In the genomic region with DNA sequence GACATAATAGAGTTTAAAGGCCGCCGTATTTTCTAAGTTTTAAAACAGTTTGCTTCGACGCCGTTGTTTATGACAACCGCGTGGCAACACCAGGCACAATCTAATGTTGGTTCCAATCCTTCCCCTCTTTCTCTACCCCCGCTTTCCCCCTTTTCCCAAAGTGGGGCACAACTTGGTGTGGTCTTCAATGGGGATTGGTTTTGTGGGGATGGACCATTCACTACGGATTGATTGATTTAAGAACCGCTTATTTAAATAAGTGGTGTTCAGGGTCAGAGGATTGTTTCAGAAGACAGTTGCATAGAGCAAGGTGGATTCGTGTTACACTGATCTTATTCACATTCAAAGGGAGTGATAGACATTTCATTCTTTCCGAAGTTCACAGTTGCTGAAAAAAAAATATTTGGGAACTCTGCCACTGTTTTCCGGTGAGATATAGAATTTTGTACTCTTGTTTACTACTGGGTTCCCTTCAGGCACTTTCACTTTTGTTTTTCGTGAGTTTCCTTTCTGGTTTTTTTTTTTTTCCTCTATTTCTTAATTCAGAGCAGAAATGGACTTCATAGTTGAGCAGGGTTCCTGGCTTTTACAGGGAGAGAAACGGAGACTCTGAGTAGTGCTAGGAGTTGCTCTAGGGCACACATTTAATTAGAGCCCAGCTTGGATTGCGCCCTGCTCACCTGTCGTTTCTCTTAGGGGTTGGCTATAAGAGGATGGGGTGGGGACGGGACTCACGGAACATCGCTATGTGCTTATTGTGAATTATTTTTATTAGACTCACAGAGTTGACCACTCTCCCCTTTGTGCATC, we compare ENCODE assay signal across 1 cellular context.
TF ChIP-seq lines count a peak whose summit lies in the region.

No MANE protein-coding gene starts in this region.

TF ChIP-seq in K562, 482 proteins besides CTCF, POLR2A, EP300 and RAD21 (continued from another document):
- TF ChIP-seq, protein P1, sequence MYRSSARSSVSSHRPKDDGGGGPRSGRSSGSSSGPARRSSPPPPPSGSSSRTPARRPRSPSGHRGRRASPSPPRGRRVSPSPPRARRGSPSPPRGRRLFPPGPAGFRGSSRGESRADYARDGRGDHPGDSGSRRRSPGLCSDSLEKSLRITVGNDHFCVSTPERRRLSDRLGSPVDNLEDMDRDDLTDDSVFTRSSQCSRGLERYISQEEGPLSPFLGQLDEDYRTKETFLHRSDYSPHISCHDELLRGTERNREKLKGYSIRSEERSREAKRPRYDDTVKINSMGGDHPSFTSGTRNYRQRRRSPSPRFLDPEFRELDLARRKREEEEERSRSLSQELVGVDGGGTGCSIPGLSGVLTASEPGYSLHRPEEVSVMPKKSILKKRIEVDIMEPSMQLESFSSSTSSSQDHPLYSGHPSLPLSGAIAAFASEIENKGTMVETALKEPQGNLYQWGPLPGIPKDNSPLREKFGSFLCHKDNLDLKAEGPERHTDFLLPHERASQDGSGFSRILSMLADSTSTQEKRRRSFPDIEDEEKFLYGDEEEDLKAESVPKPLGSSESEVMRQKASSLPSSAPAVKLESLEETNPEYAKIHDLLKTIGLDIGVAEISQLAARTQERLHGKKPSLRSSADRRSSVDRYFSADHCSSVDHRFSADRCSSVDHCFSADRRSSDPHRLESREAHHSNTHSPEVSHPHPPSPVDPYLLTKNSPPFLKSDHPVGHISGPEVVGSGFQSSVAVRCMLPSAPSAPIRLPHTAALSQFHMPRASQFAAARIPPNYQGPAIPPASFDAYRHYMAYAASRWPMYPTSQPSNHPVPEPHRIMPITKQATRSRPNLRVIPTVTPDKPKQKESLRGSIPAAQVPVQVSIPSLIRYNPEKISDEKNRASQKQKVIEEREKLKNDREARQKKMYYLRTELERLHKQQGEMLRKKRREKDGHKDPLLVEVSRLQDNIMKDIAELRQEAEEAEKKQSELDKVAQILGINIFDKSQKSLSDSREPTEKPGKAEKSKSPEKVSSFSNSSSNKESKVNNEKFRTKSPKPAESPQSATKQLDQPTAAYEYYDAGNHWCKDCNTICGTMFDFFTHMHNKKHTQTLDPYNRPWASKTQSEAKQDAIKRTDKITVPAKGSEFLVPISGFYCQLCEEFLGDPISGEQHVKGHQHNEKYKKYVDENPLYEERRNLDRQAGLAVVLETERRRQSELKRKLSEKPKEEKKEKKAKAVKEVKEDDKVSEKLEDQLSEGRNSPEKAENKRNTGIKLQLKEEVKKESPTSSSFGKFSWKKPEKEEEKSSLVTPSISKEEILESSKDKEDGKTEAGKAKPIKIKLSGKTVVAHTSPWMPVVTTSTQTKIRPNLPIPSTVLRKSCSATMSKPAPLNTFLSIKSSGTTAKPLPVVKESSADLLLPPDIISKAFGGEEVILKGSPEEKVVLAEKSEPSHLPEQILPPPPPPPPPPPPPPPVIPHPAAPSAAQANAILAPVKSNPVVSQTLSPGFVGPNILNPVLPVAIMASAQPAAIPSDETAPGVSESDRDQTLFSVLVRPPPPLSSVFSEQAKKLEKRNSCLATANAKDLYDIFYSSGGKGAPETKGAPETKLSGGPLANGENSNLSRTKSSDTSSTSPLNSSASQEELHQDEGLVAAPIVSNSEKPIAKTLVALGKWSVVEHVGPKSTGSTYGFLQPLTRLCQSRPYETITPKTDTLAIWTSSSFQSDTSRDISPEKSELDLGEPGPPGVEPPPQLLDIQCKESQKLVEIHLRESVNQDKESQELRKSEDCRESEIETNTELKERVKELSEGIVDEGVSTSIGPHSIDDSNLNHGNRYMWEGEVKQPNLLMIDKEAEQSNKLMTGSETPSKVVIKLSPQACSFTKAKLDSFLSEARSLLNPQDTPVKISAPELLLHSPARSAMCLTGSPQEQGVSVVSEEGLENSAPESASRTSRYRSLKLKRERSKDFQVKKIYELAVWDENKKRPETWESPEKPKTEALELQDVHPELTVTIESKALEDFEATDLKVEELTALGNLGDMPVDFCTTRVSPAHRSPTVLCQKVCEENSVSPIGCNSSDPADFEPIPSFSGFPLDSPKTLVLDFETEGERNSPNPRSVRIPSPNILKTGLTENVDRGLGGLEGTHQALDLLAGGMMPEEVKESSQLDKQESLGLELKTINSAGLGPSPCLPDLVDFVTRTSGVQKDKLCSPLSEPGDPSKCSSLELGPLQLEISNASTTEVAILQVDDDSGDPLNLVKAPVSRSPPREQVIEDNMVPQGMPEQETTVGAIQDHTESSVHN (IDR thresholded peaks at IDR 0.05; ENCODE audit: borderline replicate concordance in 1 of 2, low read depth in 1 of 2) = no peak
- TF ChIP-seq DMBX1 (CRISPR knock-in tag; IDR thresholded peaks at IDR 0.05; ENCODE audit: borderline replicate concordance) (0 out of 2 replicates have a peak, but pooled peaks have one; percentile 16), JUNB (CRISPR knock-in tag; conservative IDR thresholded peaks at IDR 0.05) (no peak), L3MBTL2 (IDR thresholded peaks at IDR 0.05) (peak; percentile 10; the same call in 1 of the 2 replicates), FIP1L1 (IDR thresholded peaks at IDR 0.05; ENCODE audit: low read depth, low read length, poor library complexity, severe bottlenecking) (no peak), RBM25 (IDR thresholded peaks at IDR 0.05; ENCODE audit: low read depth, low read length, severe bottlenecking) (no peak), RFX1 (IDR thresholded peaks at IDR 0.05) (no peak), GTF2E2 (tag; IDR thresholded peaks at IDR 0.05) (peak; percentile 59; the same call in 1 of the 2 replicates), KAT7 (CRISPR knock-in tag; IDR thresholded peaks at IDR 0.05; ENCODE audit: borderline replicate concordance) (peak; percentile 43; the same call in 1 of the 2 replicates), ZNF57 (CRISPR knock-in tag; IDR thresholded peaks at IDR 0.05) (no peak), GTF2F1 (IDR thresholded peaks at IDR 0.05; ENCODE audit: low read depth, low read length) (0 out of 2 replicates have a peak, but pooled peaks have one; percentile 8), ZNF175 (CRISPR knock-in tag; IDR thresholded peaks at IDR 0.05; ENCODE audit: low read depth) (0 out of 2 replicates have a peak, but pooled peaks have one; percentile 14), ZKSCAN3 (CRISPR knock-in tag; IDR thresholded peaks at IDR 0.05) (no peak), PYGO2 (tag; IDR thresholded peaks at IDR 0.05) (0 out of 2 replicates have a peak, but pooled peaks have one; percentile 3), NFRKB (IDR thresholded peaks at IDR 0.05; ENCODE audit: low read depth) (peak; percentile 4; the same call in 1 of the 2 replicates), SAP30 (IDR thresholded peaks at IDR 0.05; ENCODE audit: borderline replicate concordance, insufficient read depth, low read depth, low read length, poor library complexity, severe bottlenecking) (peak; percentile 13), FOXP1 (CRISPR knock-in tag; IDR thresholded peaks at IDR 0.05) (0 out of 2 replicates have a peak, but pooled peaks have one; percentile 2), PHF20 (IDR thresholded peaks at IDR 0.05; ENCODE audit: partially characterized antibody) (peak; percentile 24), FOXJ2 (tag; IDR thresholded peaks at IDR 0.05) (peak; percentile 60), TAF7 (tag; IDR thresholded peaks at IDR 0.05) (peak; percentile 42), ZNF584 (CRISPR knock-in tag; IDR thresholded peaks at IDR 0.05; ENCODE audit: low read depth) (0 out of 2 replicates have a peak, but pooled peaks have one; percentile 3)
- TF ChIP-seq, protein P2, sequence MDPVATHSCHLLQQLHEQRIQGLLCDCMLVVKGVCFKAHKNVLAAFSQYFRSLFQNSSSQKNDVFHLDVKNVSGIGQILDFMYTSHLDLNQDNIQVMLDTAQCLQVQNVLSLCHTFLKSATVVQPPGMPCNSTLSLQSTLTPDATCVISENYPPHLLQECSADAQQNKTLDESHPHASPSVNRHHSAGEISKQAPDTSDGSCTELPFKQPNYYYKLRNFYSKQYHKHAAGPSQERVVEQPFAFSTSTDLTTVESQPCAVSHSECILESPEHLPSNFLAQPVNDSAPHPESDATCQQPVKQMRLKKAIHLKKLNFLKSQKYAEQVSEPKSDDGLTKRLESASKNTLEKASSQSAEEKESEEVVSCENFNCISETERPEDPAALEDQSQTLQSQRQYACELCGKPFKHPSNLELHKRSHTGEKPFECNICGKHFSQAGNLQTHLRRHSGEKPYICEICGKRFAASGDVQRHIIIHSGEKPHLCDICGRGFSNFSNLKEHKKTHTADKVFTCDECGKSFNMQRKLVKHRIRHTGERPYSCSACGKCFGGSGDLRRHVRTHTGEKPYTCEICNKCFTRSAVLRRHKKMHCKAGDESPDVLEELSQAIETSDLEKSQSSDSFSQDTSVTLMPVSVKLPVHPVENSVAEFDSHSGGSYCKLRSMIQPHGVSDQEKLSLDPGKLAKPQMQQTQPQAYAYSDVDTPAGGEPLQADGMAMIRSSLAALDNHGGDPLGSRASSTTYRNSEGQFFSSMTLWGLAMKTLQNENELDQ (CRISPR knock-in tag; IDR thresholded peaks at IDR 0.05; ENCODE audit: borderline replicate concordance) = no peak
- TF ChIP-seq, protein P3, sequence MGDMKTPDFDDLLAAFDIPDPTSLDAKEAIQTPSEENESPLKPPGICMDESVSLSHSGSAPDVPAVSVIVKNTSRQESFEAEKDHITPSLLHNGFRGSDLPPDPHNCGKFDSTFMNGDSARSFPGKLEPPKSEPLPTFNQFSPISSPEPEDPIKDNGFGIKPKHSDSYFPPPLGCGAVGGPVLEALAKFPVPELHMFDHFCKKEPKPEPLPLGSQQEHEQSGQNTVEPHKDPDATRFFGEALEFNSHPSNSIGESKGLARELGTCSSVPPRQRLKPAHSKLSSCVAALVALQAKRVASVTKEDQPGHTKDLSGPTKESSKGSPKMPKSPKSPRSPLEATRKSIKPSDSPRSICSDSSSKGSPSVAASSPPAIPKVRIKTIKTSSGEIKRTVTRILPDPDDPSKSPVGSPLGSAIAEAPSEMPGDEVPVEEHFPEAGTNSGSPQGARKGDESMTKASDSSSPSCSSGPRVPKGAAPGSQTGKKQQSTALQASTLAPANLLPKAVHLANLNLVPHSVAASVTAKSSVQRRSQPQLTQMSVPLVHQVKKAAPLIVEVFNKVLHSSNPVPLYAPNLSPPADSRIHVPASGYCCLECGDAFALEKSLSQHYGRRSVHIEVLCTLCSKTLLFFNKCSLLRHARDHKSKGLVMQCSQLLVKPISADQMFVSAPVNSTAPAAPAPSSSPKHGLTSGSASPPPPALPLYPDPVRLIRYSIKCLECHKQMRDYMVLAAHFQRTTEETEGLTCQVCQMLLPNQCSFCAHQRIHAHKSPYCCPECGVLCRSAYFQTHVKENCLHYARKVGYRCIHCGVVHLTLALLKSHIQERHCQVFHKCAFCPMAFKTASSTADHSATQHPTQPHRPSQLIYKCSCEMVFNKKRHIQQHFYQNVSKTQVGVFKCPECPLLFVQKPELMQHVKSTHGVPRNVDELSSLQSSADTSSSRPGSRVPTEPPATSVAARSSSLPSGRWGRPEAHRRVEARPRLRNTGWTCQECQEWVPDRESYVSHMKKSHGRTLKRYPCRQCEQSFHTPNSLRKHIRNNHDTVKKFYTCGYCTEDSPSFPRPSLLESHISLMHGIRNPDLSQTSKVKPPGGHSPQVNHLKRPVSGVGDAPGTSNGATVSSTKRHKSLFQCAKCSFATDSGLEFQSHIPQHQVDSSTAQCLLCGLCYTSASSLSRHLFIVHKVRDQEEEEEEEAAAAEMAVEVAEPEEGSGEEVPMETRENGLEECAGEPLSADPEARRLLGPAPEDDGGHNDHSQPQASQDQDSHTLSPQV (IDR thresholded peaks at IDR 0.05) = peak; percentile 77
- TF ChIP-seq, protein P4, sequence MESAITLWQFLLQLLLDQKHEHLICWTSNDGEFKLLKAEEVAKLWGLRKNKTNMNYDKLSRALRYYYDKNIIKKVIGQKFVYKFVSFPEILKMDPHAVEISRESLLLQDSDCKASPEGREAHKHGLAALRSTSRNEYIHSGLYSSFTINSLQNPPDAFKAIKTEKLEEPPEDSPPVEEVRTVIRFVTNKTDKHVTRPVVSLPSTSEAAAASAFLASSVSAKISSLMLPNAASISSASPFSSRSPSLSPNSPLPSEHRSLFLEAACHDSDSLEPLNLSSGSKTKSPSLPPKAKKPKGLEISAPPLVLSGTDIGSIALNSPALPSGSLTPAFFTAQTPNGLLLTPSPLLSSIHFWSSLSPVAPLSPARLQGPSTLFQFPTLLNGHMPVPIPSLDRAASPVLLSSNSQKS (CRISPR knock-in tag; IDR thresholded peaks at IDR 0.05) = no peak
- TF ChIP-seq, protein P5, sequence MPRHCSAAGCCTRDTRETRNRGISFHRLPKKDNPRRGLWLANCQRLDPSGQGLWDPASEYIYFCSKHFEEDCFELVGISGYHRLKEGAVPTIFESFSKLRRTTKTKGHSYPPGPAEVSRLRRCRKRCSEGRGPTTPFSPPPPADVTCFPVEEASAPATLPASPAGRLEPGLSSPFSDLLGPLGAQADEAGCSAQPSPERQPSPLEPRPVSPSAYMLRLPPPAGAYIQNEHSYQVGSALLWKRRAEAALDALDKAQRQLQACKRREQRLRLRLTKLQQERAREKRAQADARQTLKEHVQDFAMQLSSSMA (CRISPR knock-in tag; IDR thresholded peaks at IDR 0.05) = 0 out of 2 replicates have a peak, but pooled peaks have one; percentile 5
- TF ChIP-seq, protein P6, sequence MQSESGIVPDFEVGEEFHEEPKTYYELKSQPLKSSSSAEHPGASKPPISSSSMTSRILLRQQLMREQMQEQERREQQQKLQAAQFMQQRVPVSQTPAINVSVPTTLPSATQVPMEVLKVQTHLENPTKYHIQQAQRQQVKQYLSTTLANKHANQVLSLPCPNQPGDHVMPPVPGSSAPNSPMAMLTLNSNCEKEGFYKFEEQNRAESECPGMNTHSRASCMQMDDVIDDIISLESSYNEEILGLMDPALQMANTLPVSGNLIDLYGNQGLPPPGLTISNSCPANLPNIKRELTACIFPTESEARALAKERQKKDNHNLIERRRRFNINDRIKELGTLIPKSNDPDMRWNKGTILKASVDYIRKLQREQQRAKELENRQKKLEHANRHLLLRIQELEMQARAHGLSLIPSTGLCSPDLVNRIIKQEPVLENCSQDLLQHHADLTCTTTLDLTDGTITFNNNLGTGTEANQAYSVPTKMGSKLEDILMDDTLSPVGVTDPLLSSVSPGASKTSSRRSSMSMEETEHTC (IDR thresholded peaks at IDR 0.05) = no peak
